ENCODE assay signal across 8 cellular contexts in the genomic region with DNA sequence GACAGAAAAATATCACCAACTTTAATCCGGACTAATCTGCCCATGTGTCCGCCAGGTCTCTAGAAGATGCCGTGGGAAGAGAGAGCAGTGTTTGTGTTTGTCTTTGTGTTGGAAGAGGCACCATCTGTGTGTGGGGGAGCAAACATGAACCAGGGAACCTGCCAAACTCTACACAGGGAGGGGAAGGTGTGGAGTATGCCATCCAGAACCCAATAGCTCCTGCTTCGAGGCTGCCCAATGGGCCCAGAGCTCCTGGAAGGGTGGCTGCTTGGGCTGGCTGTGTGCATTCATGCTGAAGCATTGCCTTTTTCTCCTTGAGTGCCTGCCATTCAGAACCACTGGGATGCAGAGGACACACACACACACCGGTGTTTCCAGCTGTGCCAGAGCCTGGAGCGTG.
DNase-seq lines count a peak whose midpoint lies in the region; ATAC-seq and TF ChIP-seq lines count a peak whose summit lies in the region.

No MANE protein-coding gene starts in this region.

- H3K27me3 Mint-ChIP-seq in activated naive CD4-positive, alpha-beta T cell treated with anti-CD3 and anti-CD28 coated beads, Interleukin-2, amount 10 ng/mL, durations not matched to agents 7 days and 5 days, result no peaks in the 10 kb centered on the region
- H3K27me3 Mint-ChIP-seq in type B pancreatic cell (no peaks in the 10 kb centered on the region), endothelial cell (ENCODE audit: unreplicated experiment) (peaks cover 2% of the 10 kb centered on the region)

- peaks cover 6% of the 10 kb centered on the region for H3K36me3 Mint-ChIP-seq in activated naive CD4-positive, alpha-beta T cell treated with anti-CD3 and anti-CD28 coated beads, Interleukin-2, amount 10 ng/mL, durations not matched to agents 7 days and 5 days
- H3K36me3 Mint-ChIP-seq in type B pancreatic cell, result no peaks in the 10 kb centered on the region
- H3K36me3 Mint-ChIP-seq in endothelial cell (ENCODE audit: low read depth, unreplicated experiment), result no peaks in the 10 kb centered on the region

- H3K4me1 Mint-ChIP-seq in activated naive CD4-positive, alpha-beta T cell treated with anti-CD3 and anti-CD28 coated beads, Interleukin-2, amount 10 ng/mL, durations not matched to agents 7 days and 5 days, result peaks cover 30% of the 10 kb centered on the region
- H3K4me1 Mint-ChIP-seq in type B pancreatic cell (ENCODE audit: unreplicated experiment) (peaks cover 15% of the 10 kb centered on the region), endothelial cell (ENCODE audit: unreplicated experiment) (peaks cover 9% of the 10 kb centered on the region)

- peaks cover 2% of the 10 kb centered on the region for H3K9me3 Mint-ChIP-seq in activated naive CD4-positive, alpha-beta T cell treated with anti-CD3 and anti-CD28 coated beads, Interleukin-2, amount 10 ng/mL, durations not matched to agents 7 days and 5 days
- H3K9me3 Mint-ChIP-seq in type B pancreatic cell (peaks cover 3% of the 10 kb centered on the region), endothelial cell (ENCODE audit: unreplicated experiment) (no peaks in the 10 kb centered on the region)

- peaks cover 5% of the 10 kb centered on the region for H3K4me1 ChIP-seq in right cardiac atrium (ENCODE audit: control insufficient read depth, insufficient read depth, low read length)

- H3K27ac ChIP-seq in right cardiac atrium (ENCODE audit: low read length), result peak overlapping the region; percentile 47

- no peak overlapping the region for H3K4me3 ChIP-seq in right cardiac atrium (ENCODE audit: low read length)

- no peak overlapping the region for H3K4me3 Mint-ChIP-seq in activated naive CD4-positive, alpha-beta T cell treated with anti-CD3 and anti-CD28 coated beads, Interleukin-2, amount 10 ng/mL, durations not matched to agents 7 days and 5 days
- no peak overlapping the region for H3K4me3 Mint-ChIP-seq in type B pancreatic cell
- H3K4me3 Mint-ChIP-seq in endothelial cell (ENCODE audit: unreplicated experiment), result no peak overlapping the region

- 52% methylated on average over 6 of the region's 6 CpGs for WGBS in right cardiac atrium

- no peaks in the 10 kb centered on the region for H3K9me3 ChIP-seq in right cardiac atrium (ENCODE audit: control insufficient read depth, low read length)

- ATAC-seq in right cardiac atrium, result peak in 1 of 2 donors; percentile 20

- peak overlapping the region; percentile 86 for H3K27ac Mint-ChIP-seq in activated naive CD4-positive, alpha-beta T cell treated with anti-CD3 and anti-CD28 coated beads, Interleukin-2, amount 10 ng/mL, durations not matched to agents 7 days and 5 days
- peak overlapping the region; percentile 33 for H3K27ac Mint-ChIP-seq in type B pancreatic cell
- no peak overlapping the region for H3K27ac Mint-ChIP-seq in endothelial cell (ENCODE audit: unreplicated experiment)

- intact Hi-C loops in right cardiac atrium (cut with DNase I), result no loop called here

- CTCF ChIA-PET in activated naive CD4-positive, alpha-beta T cell treated with anti-CD3 and anti-CD28 coated beads, Interleukin-2, amount 10 ng/mL, durations not matched to agents 7 days and 5 days (lab: Charles Lee), result interaction anchor here (0.8 kb wide), 1 partner anchor 28 kb away, joined by 3 read pairs; no protein-coding TSS in a partner anchor

- no peak for TF ChIP-seq CTCF in type B pancreatic cell (conservative IDR thresholded peaks at IDR 0.05)
- no peak for TF ChIP-seq CTCF in GM20000 (IDR thresholded peaks at IDR 0.05; ENCODE audit: extremely low read depth, missing control alignments)
- TF ChIP-seq CTCF in endothelial cell (IDR thresholded peaks at IDR 0.05; ENCODE audit: unreplicated experiment), result no peak

- no peak for DNase-seq in activated naive CD4-positive, alpha-beta T cell treated with anti-CD3 and anti-CD28 coated beads, Interleukin-2, amount 10 ng/mL, durations not matched to agents 7 days and 5 days
- DNase-seq in activated naive CD4-positive, alpha-beta T cell (lab: John Stamatoyannopoulos, UW), result no peak
- DNase-seq in NCI-H510A treated with DMSO at 0.1 percent for 48 hours (lab: John Stamatoyannopoulos, UW), result peak; percentile 38
- DNase-seq in right cardiac atrium, result no peak
- no peak for DNase-seq in type B pancreatic cell (ENCODE audit: extremely low spot score, unreplicated experiment)
- DNase-seq in ecto neural progenitor cell (ENCODE audit: low spot score), result no peak
- DNase-seq in GM20000 (ENCODE audit: low spot score), result no peak
- DNase-seq in endothelial cell (ENCODE audit: low spot score), result no peak

- no peaks in the 10 kb centered on the region for H3K27me3 ChIP-seq in right cardiac atrium (ENCODE audit: control insufficient read depth, insufficient read depth)
